ENCODE assay signal across 1 cellular context in the genomic region with DNA sequence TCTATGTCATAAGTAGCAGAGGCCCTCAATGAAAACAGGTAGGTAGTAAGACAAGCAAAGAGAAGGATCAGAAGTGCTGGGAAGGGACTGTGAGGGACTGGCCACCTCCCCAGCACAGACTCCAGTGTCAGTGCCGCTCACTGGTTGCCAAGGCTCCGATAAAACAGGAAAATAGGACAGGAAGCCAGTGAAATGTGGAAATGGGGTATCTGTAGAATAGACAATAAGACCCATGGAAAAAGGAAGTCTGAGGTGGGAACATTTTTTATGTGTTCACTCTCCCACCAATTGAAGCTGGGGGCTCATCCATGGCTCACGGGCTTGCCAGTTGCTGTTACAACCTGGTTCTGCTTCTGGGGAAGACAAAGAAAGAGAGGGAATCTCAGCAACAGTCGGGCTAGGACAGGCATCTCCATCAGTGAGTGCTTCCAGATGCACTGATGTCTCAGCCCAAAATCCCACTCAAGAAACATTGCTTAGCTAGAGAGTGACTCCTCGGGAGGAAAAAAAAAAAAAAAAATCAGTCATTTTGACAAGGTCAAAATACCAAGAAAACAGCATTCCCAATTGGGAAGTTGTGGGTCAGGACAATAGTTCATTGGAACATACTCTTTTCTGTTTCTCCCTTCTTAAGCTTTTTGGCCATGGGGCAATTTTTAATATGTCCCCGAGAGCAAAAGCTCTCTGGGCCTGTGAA.
TF ChIP-seq lines count a peak whose summit lies in the region.

No MANE protein-coding gene starts in this region.

TF ChIP-seq in endothelial cell of umbilical vein, 7 proteins besides CTCF, POLR2A, EP300 and RAD21:
- TF ChIP-seq JUN (IDR thresholded peaks at IDR 0.05; ENCODE audit: borderline replicate concordance, insufficient read depth, insufficient read length, low read depth) (no peak), FOS (IDR thresholded peaks at IDR 0.05; ENCODE audit: borderline replicate concordance, insufficient read depth, low read length) (no peak), MYC (IDR thresholded peaks at IDR 0.05; ENCODE audit: low read depth, low read length) (no peak), EZH2 (IDR thresholded peaks at IDR 0.05; ENCODE audit: borderline replicate concordance, low read depth, low read length, severe bottlenecking) (no peak), GATA2 (IDR thresholded peaks at IDR 0.05; ENCODE audit: insufficient read depth, insufficient read length, low read depth, low read length) (no peak), POLR2AphosphoS5 (IDR thresholded peaks at IDR 0.05; ENCODE audit: insufficient read depth, low read depth, low read length) (no peak), MAX (IDR thresholded peaks at IDR 0.05; ENCODE audit: insufficient read depth, insufficient read length) (no peak)
TF ChIP-seq in endothelial cell of umbilical vein: peak in this region for 0.
